14 cellular contexts compared by ENCODE assay signal in genomic region chr2:183089192-183089851, GRCh38. TPM values are rescaled to one million over a fixed set of nuclear protein-coding genes. Genes with fewer than 3 reads are reported as not detected.
DNase-seq lines count a peak whose midpoint lies in the region; ATAC-seq and TF ChIP-seq lines count a peak whose summit lies in the region.
"Had no signal": no experiment of that assay in that cellular context is flagged by ENCODE, and none has a peak within 500 bp of the region (broad histone marks: within the 10 kb centered on the region; RNA-seq: fewer than 3 reads in every experiment).

No MANE protein-coding gene starts in this region.

- DNase-seq in GM19240 (ENCODE audit: insufficient read length, low spot score) (peak; percentile 8), renal cortical epithelial cell (ENCODE audit: low read depth) (peak; percentile 9), nucleus accumbens (lab: John Stamatoyannopoulos, UW) (no peak), NCI-H345 treated with DMSO at 0.1 percent for 48 hours (lab: John Stamatoyannopoulos, UW; ENCODE audit: unreplicated experiment) (no peak), tibial nerve (ENCODE audit: low spot score in 2 of 2) (no peak)
- DNase-seq: activated CD8-positive, alpha-beta T cell treated with anti-CD3 and anti-CD28 coated beads for 36 hours; activated naive CD8-positive, alpha-beta T cell treated with anti-CD3 and anti-CD28 coated beads, Interleukin-2, amount 50 U/mL, for 24 hours; DMS 273 treated with DMSO at 0.1 percent for 48 hours; dorsolateral prefrontal cortex; NCI-H2171 treated with DMSO at 0.1 percent for 48 hours; right lobe of liver had no signal

- ATAC-seq in HG02610 (IDR thresholded peaks at IDR 0.05; ENCODE audit: unreplicated experiment): peak; percentile 55
- peak; percentile 44 for ATAC-seq in HG03565 (IDR thresholded peaks at IDR 0.05; ENCODE audit: unreplicated experiment)
- ATAC-seq in HG02678 (IDR thresholded peaks at IDR 0.05; ENCODE audit: unreplicated experiment): no peak
- ATAC-seq: activated CD8-positive, alpha-beta T cell treated with anti-CD3 and anti-CD28 coated beads for 36 hours; activated naive CD8-positive, alpha-beta T cell treated with anti-CD3 and anti-CD28 coated beads, Interleukin-2, amount 50 U/mL, for 24 hours had no signal

- WGBS in tibial nerve, 2 donors: 94 to 96% methylated on average over 6 of the region's 6 CpGs

- no peak for TF ChIP-seq EP300 in tibial nerve (IDR thresholded peaks at IDR 0.05)

- no peak for TF ChIP-seq CTCF in tibial nerve (IDR thresholded peaks at IDR 0.05)

- no peaks in the 10 kb centered on the region for H3K27me3 ChIP-seq in tibial nerve
- H3K27me3 ChIP-seq: dorsolateral prefrontal cortex, right lobe of liver had no signal

- TF ChIP-seq POLR2A in tibial nerve (IDR thresholded peaks at IDR 0.05): no peak

- H3K36me3 ChIP-seq in tibial nerve: peaks cover 0 to 4% (median 0%) of the 10 kb centered on the region in 3 donors
- H3K36me3 ChIP-seq: right lobe of liver had no signal

- no peaks in the 10 kb centered on the region for H3K4me1 ChIP-seq in tibial nerve
- H3K4me1 ChIP-seq: right lobe of liver had no signal

- H3K4me3 ChIP-seq in tibial nerve: no peak overlapping the region
- H3K4me3 ChIP-seq: dorsolateral prefrontal cortex, right lobe of liver had no signal

- no peaks in the 10 kb centered on the region for H3K9me3 ChIP-seq in tibial nerve
- H3K9me3 ChIP-seq: right lobe of liver had no signal

- no peak overlapping the region for H3K27ac ChIP-seq in tibial nerve
- H3K27ac ChIP-seq: dorsolateral prefrontal cortex, right lobe of liver had no signal

RNA-seq across cellular contexts. Expression of gene DUSP19, which starts 10.8 kb away (rescaled TPM):
- total RNA-seq in renal cortical epithelial cell (0.87 and 1.8 TPM in 2 replicates), tibial nerve (1 to 10 TPM in 3 of 4 donors, under 1 TPM in 1; 0.90 to 3.1 (median 2.0) TPM)

RNA-seq across cellular contexts. Expression of gene NUP35, which starts 34.9 kb away (rescaled TPM):
- total RNA-seq in renal cortical epithelial cell: 16.1 and 18.8 TPM in 2 replicates
- total RNA-seq in tibial nerve: 10 to 100 TPM in 3 of 4 donors, 1 to 10 TPM in 1; 8.7 to 27.0 (median 15.6) TPM

RNA-seq across cellular contexts. Expression of gene NCKAP1, which starts 51.1 kb away (rescaled TPM):
- total RNA-seq in renal cortical epithelial cell: 212 and 333 TPM in 2 replicates
- total RNA-seq in tibial nerve: 100 to 1,000 TPM in 1 of 4 donors, 10 to 100 TPM in 3; 80.6 to 114 (median 85.6) TPM

Comparison
In these comparisons a context has a peak if more than half of its experiments do, and no peak if none do; other contexts are left out.
1. DNase-seq: peak in GM19240 (single experiment) and renal cortical epithelial cell (single experiment); none in nucleus accumbens (0 of 56), NCI-H345 treated with DMSO at 0.1 percent for 48 hours (single experiment) and tibial nerve (0 of 2).